Comparison of ENCODE assay signal across 8 cellular contexts in the genomic region with DNA sequence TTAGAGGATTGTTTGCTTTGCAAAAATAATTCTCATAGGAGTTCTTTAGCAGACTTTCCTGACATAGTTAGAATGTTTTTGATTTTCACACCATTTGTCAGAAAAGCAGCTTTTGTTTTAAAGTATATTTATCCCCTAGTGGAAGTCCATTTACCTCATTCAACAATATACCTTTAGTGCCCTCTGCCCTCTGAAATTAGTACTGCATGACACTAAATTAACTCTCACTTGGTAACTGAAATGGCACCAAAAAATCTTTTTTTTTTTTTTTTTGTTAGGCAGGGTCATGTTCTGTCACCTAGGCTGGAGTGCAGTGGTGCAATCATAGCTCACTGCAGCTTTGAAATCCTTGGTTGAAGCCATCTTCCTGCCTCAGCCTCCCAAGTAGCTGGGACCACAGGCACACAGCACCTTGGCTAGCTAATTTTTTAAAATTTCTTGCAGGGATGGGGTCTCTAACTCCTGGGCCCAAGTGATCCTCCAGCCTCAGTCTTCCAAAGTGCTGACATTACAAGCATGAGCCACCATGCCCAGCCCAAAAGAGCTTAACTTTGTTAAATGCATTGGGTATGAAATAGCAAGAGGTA. TPM values are rescaled to one million over a fixed set of nuclear protein-coding genes. Genes with fewer than 3 reads are reported as not detected.
DNase-seq lines count a peak whose midpoint lies in the region; ATAC-seq, FAIRE-seq and TF ChIP-seq lines count a peak whose summit lies in the region.

No MANE protein-coding gene starts in this region.

- FAIRE-seq in A204.1 (lab: Jason Lieb, UNC), result peak; percentile 83

- H3K36me3 ChIP-seq in thyroid gland, result peaks cover 31 to 35% of the 10 kb centered on the region in 2 donors

- H3K4me1 ChIP-seq in thyroid gland, result peaks cover 0 to 17% of the 10 kb centered on the region in 2 donors

- intact Hi-C loops in thyroid gland (cut with DNase I), result no loop called here

- no peak for ATAC-seq in GM18870 (IDR thresholded peaks at IDR 0.05; ENCODE audit: unreplicated experiment)

- TF ChIP-seq CTCF in GM12864 (IDR thresholded peaks at IDR 0.05; ENCODE audit: low read depth, low read length, missing control alignments), result peak; percentile 55
- peak; percentile 47 for TF ChIP-seq CTCF in fibroblast of villous mesenchyme (IDR thresholded peaks at IDR 0.05; ENCODE audit: insufficient read depth, low read depth, low read length)
- TF ChIP-seq CTCF in thyroid gland (IDR thresholded peaks at IDR 0.05), result peak in 5 of 6 experiments; percentile 27 to 67 (median 53)

- H3K4me3 ChIP-seq in GM12864 (ENCODE audit: low read depth, low read length), result no peak overlapping the region
- H3K4me3 ChIP-seq in fibroblast of villous mesenchyme (ENCODE audit: low read depth, low read length), result no peak overlapping the region
- no peak overlapping the region for H3K4me3 ChIP-seq in thyroid gland (replicated peaks in 1 of 3)

- no peaks in the 10 kb centered on the region for H3K9me3 ChIP-seq in thyroid gland

- H3K27ac ChIP-seq in thyroid gland, result no peak overlapping the region

- DNase-seq in GM12864 (ENCODE audit: low read depth) (no peak), RPMI8226 (peak; percentile 55), fibroblast of villous mesenchyme (ENCODE audit: low read depth) (peak; percentile 28), thyroid gland (no peak), HK-2 (ENCODE audit: unreplicated experiment) (no peak), COLO668 (lab: John Stamatoyannopoulos, UW; ENCODE audit: unreplicated experiment) (no peak)

- no peaks in the 10 kb centered on the region for H3K27me3 ChIP-seq in thyroid gland

- no peak for TF ChIP-seq POLR2A in thyroid gland (IDR thresholded peaks at IDR 0.05)

RNA-seq across cellular contexts. Expression of a gene that starts 13.6 kb away (rescaled TPM):
- total RNA-seq in fibroblast of villous mesenchyme, result 39.0 and 47.1 TPM in 2 replicates
- 10 to 100 TPM; 28.7 to 39.4 (median 33.7) TPM for total RNA-seq in thyroid gland

RNA-seq across cellular contexts. Expression of a gene that starts 14.3 kb away (rescaled TPM):
- total RNA-seq in fibroblast of villous mesenchyme (23.5 and 30.2 TPM in 2 replicates), thyroid gland (100 to 1,000 TPM in 1 of 4 donors, 10 to 100 TPM in 3; 42.4 to 116 (median 77.7) TPM)

RNA-seq across cellular contexts. Expression of a gene that starts 58.2 kb away (rescaled TPM):
- total RNA-seq in fibroblast of villous mesenchyme (not detected in 2 replicates), thyroid gland (not detected)

Comparison
In these comparisons a context has a peak if more than half of its experiments do, and no peak if none do; other contexts are left out.
1. DNase-seq: peak in RPMI8226 (single experiment) and fibroblast of villous mesenchyme (single experiment); none in GM12864 (single experiment), thyroid gland (0 of 2), HK-2 (single experiment) and COLO668 (single experiment).
2. Peak in every context shown above with its lines, with median percentiles within 50 percentile points of each other: CTCF ChIP-seq.